Comparison of ENCODE assay signal across 13 cellular contexts in the genomic region with DNA sequence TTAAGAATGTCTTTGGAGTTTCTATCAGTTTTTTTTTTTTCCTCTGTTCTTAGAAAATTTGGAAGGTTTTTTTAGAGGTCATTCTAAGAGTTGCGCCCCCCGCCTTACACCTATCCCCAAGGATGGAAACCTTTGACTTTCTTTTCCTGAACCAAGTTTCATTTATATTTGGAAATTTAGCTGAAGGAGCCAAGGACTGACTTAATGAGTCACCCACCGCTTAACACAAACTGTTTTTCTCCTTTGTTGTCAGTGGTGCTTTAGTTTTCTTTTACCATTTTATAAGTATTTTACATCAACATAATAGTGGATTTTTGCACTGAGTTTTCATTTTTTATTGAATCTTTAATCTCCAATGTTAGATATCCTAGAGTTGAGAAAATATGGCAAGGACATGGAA.
"Had no signal": no experiment of that assay in that cellular context is flagged by ENCODE, and none has a peak within 500 bp of the region (broad histone marks: within the 10 kb centered on the region; RNA-seq: fewer than 3 reads in every experiment).

No MANE protein-coding gene starts in this region.

- H3K9me3 Mint-ChIP-seq: effector memory CD8-positive, alpha-beta T cell had no signal

- H3K27me3 ChIP-seq: left lung had no signal

- H3K9me3 ChIP-seq: left lung had no signal

- H3K36me3 ChIP-seq: left lung had no signal

- H3K27me3 Mint-ChIP-seq: activated CD4-positive, alpha-beta memory T cell treated with anti-CD3 and anti-CD28 coated beads for 36 hours; effector memory CD8-positive, alpha-beta T cell; stimulated activated naive CD8-positive, alpha-beta T cell treated with anti-CD3 and anti-CD28 coated beads, Interleukin-15, Interleukin-2, amounts not matched to agents 100 ng/mL and 50 ng/mL, for 24 hours had no signal

- H3K4me3 ChIP-seq: left lung had no signal

- H3K4me3 Mint-ChIP-seq: activated CD4-positive, alpha-beta memory T cell treated with anti-CD3 and anti-CD28 coated beads for 36 hours; activated T-cell treated with anti-CD3 and anti-CD28 coated beads, Interleukin-2, amount 50 U/mL, for 72 hours; stimulated activated naive CD8-positive, alpha-beta T cell treated with anti-CD3 and anti-CD28 coated beads, Interleukin-15, Interleukin-2, amounts not matched to agents 100 ng/mL and 50 ng/mL, for 24 hours had no signal

- H3K27ac Mint-ChIP-seq: activated CD4-positive, alpha-beta memory T cell treated with anti-CD3 and anti-CD28 coated beads for 36 hours had no signal

- ATAC-seq: activated T-cell treated with anti-CD3 and anti-CD28 coated beads, Interleukin-2, amount 50 U/mL, for 72 hours; effector memory CD8-positive, alpha-beta T cell had no signal

- DNase-seq: activated CD4-positive, alpha-beta memory T cell treated with anti-CD3 and anti-CD28 coated beads for 36 hours; activated CD4-positive, alpha-beta T cell treated with anti-CD3 and anti-CD28 coated beads for 1 hour; activated naive CD4-positive, alpha-beta T cell; activated T-cell treated with anti-CD3 and anti-CD28 coated beads, Interleukin-2, amount 50 U/mL, for 72 hours; central memory CD4-positive, alpha-beta T cell; effector memory CD8-positive, alpha-beta T cell; islet precursor cell; left lung; stimulated activated CD4-positive, alpha-beta T cell treated with anti-CD3 and anti-CD28 coated beads, Interleukin-15, amount 100 ng/mL, for 24 hours; stimulated activated CD4-positive, alpha-beta T cell treated with anti-CD3 and anti-CD28 coated beads, Interleukin-4, amount 100 ng/mL, for 24 hours; SW 1271; T-helper 9 cell had no signal
